1 cellular context compared by ENCODE assay signal in the genomic region with DNA sequence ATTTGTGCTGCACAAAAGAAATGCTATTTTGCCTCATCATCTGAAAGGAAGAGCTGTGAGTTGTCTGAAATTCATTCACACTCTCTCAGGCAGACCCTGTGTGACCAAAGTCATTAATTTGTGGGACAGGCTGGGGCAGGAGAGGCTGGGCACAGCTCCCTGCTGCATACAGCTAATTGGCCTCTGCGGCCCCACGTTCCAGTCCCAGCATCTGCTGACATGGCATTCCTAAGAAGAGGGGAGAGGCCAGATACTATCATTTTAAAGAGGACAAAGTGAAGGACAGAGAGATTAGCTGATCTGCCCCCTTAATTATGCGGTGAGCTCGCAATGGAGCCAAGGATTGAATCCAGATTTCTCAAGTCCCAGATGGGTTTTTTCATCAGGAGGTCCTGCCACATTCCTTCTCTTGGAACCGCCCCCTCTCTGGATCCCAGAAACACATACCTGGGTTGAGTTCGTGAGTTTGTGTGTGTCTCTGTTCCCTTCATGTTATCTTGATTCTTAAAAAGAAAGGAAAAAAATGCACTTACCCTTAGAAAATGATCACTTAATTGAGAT.
TF ChIP-seq lines count a peak whose summit lies in the region.

No MANE protein-coding gene starts in this region.

TF ChIP-seq in HepG2, 621 proteins besides CTCF, POLR2A, EP300 and RAD21 (continued from another document):
- TF ChIP-seq MAFK (conservative IDR thresholded peaks at IDR 0.05 in 1 of 2, IDR thresholded peaks at IDR 0.05 in 1 of 2; ENCODE audit: low read length in 2 of 2) (peak; percentile 74 to 83; a peak in 3 of 4 replicates), ZNF761 (CRISPR knock-in tag; conservative IDR thresholded peaks at IDR 0.05) (no peak), GATAD1 (CRISPR knock-in tag; IDR thresholded peaks at IDR 0.05) (no peak), MAFF (IDR thresholded peaks at IDR 0.05; ENCODE audit: low read depth, low read length) (peak; percentile 75)
